In the genomic region with DNA sequence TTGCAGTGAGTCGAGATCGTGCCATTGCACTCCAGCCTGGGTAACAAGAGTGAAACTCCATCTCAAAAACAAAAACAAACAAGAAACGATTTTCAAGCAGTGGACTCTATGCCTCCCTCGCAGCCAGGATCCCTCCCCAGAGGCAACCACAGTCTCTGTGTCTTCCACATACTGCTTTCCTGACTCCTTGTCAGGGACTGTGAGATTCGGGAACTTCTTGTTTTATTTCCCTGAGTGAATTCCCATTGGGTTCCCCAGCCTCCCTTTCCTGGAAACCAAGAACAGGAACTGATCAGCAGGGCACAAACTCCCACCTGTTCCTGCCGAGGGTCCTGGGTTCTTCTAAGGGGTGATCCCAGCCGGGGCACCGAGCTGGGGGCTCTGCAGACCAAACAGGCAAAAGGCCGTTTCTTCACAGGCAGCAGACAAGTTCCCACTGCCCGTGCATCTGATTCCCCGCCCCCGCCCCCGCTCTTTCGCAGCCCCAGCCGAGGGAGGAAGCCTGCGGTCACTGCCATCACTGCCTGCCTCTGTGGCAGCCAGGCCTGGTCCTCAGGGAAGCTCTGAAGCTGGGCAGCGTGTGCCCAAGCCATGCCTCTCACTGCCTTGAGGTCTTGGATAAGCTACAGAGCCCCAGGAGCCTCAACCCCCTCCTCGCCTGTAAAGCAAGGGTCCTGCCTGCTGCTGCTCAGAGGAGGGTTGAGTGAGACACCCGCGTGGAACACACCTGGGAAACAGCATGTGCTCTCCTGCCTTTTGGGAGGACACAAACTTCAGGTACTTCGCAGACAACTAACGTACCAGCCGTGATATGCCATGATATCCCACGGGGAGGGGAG, we compare ENCODE assay signal across 8 cellular contexts. TPM values are rescaled to one million over a fixed set of nuclear protein-coding genes. Genes with fewer than 3 reads are reported as not detected.
A peak's percentile ranks its signal among the peaks of the same experiment; 100 is the strongest.
DNase-seq lines count a peak whose midpoint lies in the region; ATAC-seq and TF ChIP-seq lines count a peak whose summit lies in the region.

No MANE protein-coding gene starts in this region.

- no peaks in the 10 kb centered on the region for H3K9me2 ChIP-seq in GM23338 (ENCODE audit: insufficient read depth)

- no peaks in the 10 kb centered on the region for H3K9me3 Mint-ChIP-seq in GM23338
- no peaks in the 10 kb centered on the region for H3K9me3 Mint-ChIP-seq in dendritic cell treated with granulocyte-macrophage colony-stimulating factor and Interleukin-4, amounts not matched to agents 40 ng/mL and 50 ng/mL, for 4 days

- H3K36me3 Mint-ChIP-seq in GM23338 (ENCODE audit: low read depth): no peaks in the 10 kb centered on the region
- H3K36me3 Mint-ChIP-seq in dendritic cell treated with granulocyte-macrophage colony-stimulating factor and Interleukin-4, amounts not matched to agents 40 ng/mL and 50 ng/mL, for 4 days (ENCODE audit: low read depth): no peaks in the 10 kb centered on the region

- TF ChIP-seq POLR2A in spleen (IDR thresholded peaks at IDR 0.05) (no peak), testis (IDR thresholded peaks at IDR 0.05) (no peak)

- no peaks in the 10 kb centered on the region for H4K20me1 ChIP-seq in GM23338 (replicated peaks; ENCODE audit: insufficient read depth)

- peaks cover 10% of the 10 kb centered on the region; the same call in 1 of the 2 replicates for H3K4me1 ChIP-seq in GM23338 (ENCODE audit: insufficient read depth)
- peaks cover 20 to 69% (median 61%) of the 10 kb centered on the region in 6 donors for H3K4me1 ChIP-seq in spleen
- peaks cover 3% of the 10 kb centered on the region for H3K4me1 ChIP-seq in testis

- H2AFZ ChIP-seq in GM23338: peak overlapping the region; percentile 80

- peaks cover 4% of the 10 kb centered on the region; the same call in 1 of the 2 replicates for H3K27me3 ChIP-seq in GM23338 (ENCODE audit: insufficient read depth)
- peaks cover 0 to 10% (median 0%) of the 10 kb centered on the region in 7 donors for H3K27me3 ChIP-seq in spleen (replicated peaks in 1 of 7)
- H3K27me3 ChIP-seq in testis: no peaks in the 10 kb centered on the region

- H3K36me3 ChIP-seq in GM23338 (ENCODE audit: insufficient read depth): no peaks in the 10 kb centered on the region
- no peaks in the 10 kb centered on the region for H3K36me3 ChIP-seq in spleen
- no peaks in the 10 kb centered on the region for H3K36me3 ChIP-seq in testis (ENCODE audit: low read depth, missing control alignments)

- H3K27ac Mint-ChIP-seq in GM23338: no peak overlapping the region
- peak overlapping the region; percentile 88 for H3K27ac Mint-ChIP-seq in dendritic cell treated with granulocyte-macrophage colony-stimulating factor and Interleukin-4, amounts not matched to agents 40 ng/mL and 50 ng/mL, for 4 days

- DNase-seq in GM23338 (ENCODE audit: low spot score) (peak; percentile 35), T-helper 2 cell (peak in 3 of 5 experiments; percentile 51 to 88 (median 56)), spleen (peak; percentile 94), GM19238 (ENCODE audit: insufficient read length, low spot score) (no peak), NCI-H187 treated with DMSO at 0.1 percent for 48 hours (lab: John Stamatoyannopoulos, UW) (no peak), testis (no peak)

- whole genome bisulfite sequencing in spleen, 5 donors: 9 to 17% (median 12%) methylated on average over 20 to 24 of the region's 24 CpGs
- 40 to 42% methylated on average over 13 to 22 of the region's 24 CpGs for WGBS in testis, 2 donors

- H3F3A ChIP-seq in GM23338 (replicated peaks; ENCODE audit: low read depth): peaks cover 10% of the 10 kb centered on the region; the same call in 1 of the 2 replicates

- H3K27ac ChIP-seq in GM23338 (ENCODE audit: low read depth): 0 out of 2 replicates have a peak overlapping the region, but pooled peaks have one; percentile 72
- peak overlapping the region; percentile 53 to 91 (median 74) for H3K27ac ChIP-seq in spleen
- H3K27ac ChIP-seq in testis: no peak overlapping the region

- H3K4me2 ChIP-seq in GM23338: peak overlapping the region; percentile 71

- intact Hi-C loops in dendritic cell treated with granulocyte-macrophage colony-stimulating factor and Interleukin-4, amounts not matched to agents 40 ng/mL and 50 ng/mL, for 4 days (cut with micrococcal nuclease): no loop called here
- intact Hi-C loops in spleen (cut with DNase I; ENCODE audit: low total_unique reads): no loop called here
- intact Hi-C loops in testis (cut with DNase I; ENCODE audit: low total_unique reads): no loop called here

- H3K4me3 Mint-ChIP-seq in GM23338: peak overlapping the region; percentile 17; the same call in 1 of the 3 replicates
- peak overlapping the region; percentile 55 for H3K4me3 Mint-ChIP-seq in dendritic cell treated with granulocyte-macrophage colony-stimulating factor and Interleukin-4, amounts not matched to agents 40 ng/mL and 50 ng/mL, for 4 days

- H3K79me2 ChIP-seq in GM23338 (replicated peaks; ENCODE audit: insufficient read depth): no peaks in the 10 kb centered on the region

- peak; percentile 14 for ATAC-seq in GM23338
- ATAC-seq in HG03457 (IDR thresholded peaks at IDR 0.05; ENCODE audit: unreplicated experiment): no peak

- TF ChIP-seq CTCF in GM23338 (conservative IDR thresholded peaks at IDR 0.05; ENCODE audit: low read depth in 2 of 2) (no peak), spleen (IDR thresholded peaks at IDR 0.05 in 8 of 11, conservative IDR thresholded peaks at IDR 0.05 in 3 of 11) (no peak), testis (IDR thresholded peaks at IDR 0.05) (no peak)

- H3K9me3 ChIP-seq in spleen: no peaks in the 10 kb centered on the region
- H3K9me3 ChIP-seq in testis: no peaks in the 10 kb centered on the region

- peaks cover 26% of the 10 kb centered on the region for H3K27me3 Mint-ChIP-seq in GM23338 (ENCODE audit: insufficient read depth, low read depth, poor library complexity)
- peaks cover 10% of the 10 kb centered on the region for H3K27me3 Mint-ChIP-seq in dendritic cell treated with granulocyte-macrophage colony-stimulating factor and Interleukin-4, amounts not matched to agents 40 ng/mL and 50 ng/mL, for 4 days

- no peak overlapping the region for H3K4me3 ChIP-seq in GM23338
- peak overlapping the region in 4 of 8 donors; percentile 2 to 52 (median 22) for H3K4me3 ChIP-seq in spleen
- no peak overlapping the region for H3K4me3 ChIP-seq in testis

- peaks cover 20% of the 10 kb centered on the region; the same call in 2 of the 3 replicates for H3K4me1 Mint-ChIP-seq in GM23338
- H3K4me1 Mint-ChIP-seq in dendritic cell treated with granulocyte-macrophage colony-stimulating factor and Interleukin-4, amounts not matched to agents 40 ng/mL and 50 ng/mL, for 4 days (ENCODE audit: low read depth): peaks cover 55% of the 10 kb centered on the region

TF ChIP-seq in GM23338, 12 proteins besides CTCF, POLR2A, EP300 and RAD21 (continues in another document):
- TF ChIP-seq, protein P1, sequence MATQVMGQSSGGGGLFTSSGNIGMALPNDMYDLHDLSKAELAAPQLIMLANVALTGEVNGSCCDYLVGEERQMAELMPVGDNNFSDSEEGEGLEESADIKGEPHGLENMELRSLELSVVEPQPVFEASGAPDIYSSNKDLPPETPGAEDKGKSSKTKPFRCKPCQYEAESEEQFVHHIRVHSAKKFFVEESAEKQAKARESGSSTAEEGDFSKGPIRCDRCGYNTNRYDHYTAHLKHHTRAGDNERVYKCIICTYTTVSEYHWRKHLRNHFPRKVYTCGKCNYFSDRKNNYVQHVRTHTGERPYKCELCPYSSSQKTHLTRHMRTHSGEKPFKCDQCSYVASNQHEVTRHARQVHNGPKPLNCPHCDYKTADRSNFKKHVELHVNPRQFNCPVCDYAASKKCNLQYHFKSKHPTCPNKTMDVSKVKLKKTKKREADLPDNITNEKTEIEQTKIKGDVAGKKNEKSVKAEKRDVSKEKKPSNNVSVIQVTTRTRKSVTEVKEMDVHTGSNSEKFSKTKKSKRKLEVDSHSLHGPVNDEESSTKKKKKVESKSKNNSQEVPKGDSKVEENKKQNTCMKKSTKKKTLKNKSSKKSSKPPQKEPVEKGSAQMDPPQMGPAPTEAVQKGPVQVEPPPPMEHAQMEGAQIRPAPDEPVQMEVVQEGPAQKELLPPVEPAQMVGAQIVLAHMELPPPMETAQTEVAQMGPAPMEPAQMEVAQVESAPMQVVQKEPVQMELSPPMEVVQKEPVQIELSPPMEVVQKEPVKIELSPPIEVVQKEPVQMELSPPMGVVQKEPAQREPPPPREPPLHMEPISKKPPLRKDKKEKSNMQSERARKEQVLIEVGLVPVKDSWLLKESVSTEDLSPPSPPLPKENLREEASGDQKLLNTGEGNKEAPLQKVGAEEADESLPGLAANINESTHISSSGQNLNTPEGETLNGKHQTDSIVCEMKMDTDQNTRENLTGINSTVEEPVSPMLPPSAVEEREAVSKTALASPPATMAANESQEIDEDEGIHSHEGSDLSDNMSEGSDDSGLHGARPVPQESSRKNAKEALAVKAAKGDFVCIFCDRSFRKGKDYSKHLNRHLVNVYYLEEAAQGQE (IDR thresholded peaks at IDR 0.05; ENCODE audit: unreplicated experiment): no peak
- TF ChIP-seq STAT1 (IDR thresholded peaks at IDR 0.05; ENCODE audit: unreplicated experiment): no peak
- TF ChIP-seq POLR2AphosphoS5 (IDR thresholded peaks at IDR 0.05; ENCODE audit: low read depth): no peak

RNA-seq across cellular contexts. Expression of a gene that starts 5.5 kb away (rescaled TPM):
- 56.2 and 70.1 TPM in 2 replicates for total RNA-seq in GM23338 (2014; rRNA removed; shearing (Covaris generic))
- polyA plus RNA-seq in GM23338 (2016; fragmentation: Nextera tagmentation; extraction: Ambion mirVana) (29.6 and 30.4 TPM in 2 replicates), spleen (100 to 1,000 TPM; 145 to 385 (median 371) TPM), testis (ENCODE audit: insufficient read depth, low read depth, low replicate concordance) (24.2 TPM)
- total RNA-seq in spleen (100 to 1,000 TPM; 154 to 249 (median 199) TPM), testis (10 to 100 TPM; 40.7 to 44.5 TPM)

RNA-seq across cellular contexts. Expression of a gene that starts 13.1 kb away (rescaled TPM):
- 114 and 187 TPM in 2 replicates for total RNA-seq in GM23338 (2014; rRNA removed; shearing (Covaris generic))
- polyA plus RNA-seq in GM23338 (2016; fragmentation: Nextera tagmentation; extraction: Ambion mirVana): 32.6 and 36.1 TPM in 2 replicates
- 10 to 100 TPM in 2 of 7 donors, 1 to 10 TPM in 5; 1.5 to 17.2 (median 5.3) TPM for total RNA-seq in spleen
- 1 to 10 TPM in 2 of 3 donors, under 1 TPM in 1; 1.00 to 3.9 (median 2.5) TPM for polyA plus RNA-seq in spleen
- 10 to 100 TPM; 14.9 to 19.1 TPM for total RNA-seq in testis
- polyA plus RNA-seq in testis (ENCODE audit: insufficient read depth, low read depth, low replicate concordance): 11.9 TPM

RNA-seq across cellular contexts. Expression of a gene that starts 21.2 kb away (rescaled TPM):
- total RNA-seq in GM23338 (2014; rRNA removed; shearing (Covaris generic)): 250 and 258 TPM in 2 replicates
- polyA plus RNA-seq in GM23338 (2016; fragmentation: Nextera tagmentation; extraction: Ambion mirVana): 522 and 536 TPM in 2 replicates
- total RNA-seq in spleen: 100 to 1,000 TPM in 3 of 7 donors, 10 to 100 TPM in 4; 84.1 to 112 (median 96.8) TPM
- 100 to 1,000 TPM; 187 to 259 (median 225) TPM for polyA plus RNA-seq in spleen
- total RNA-seq in testis: 10 to 100 TPM; 62.1 to 82.1 TPM
- polyA plus RNA-seq in testis (ENCODE audit: insufficient read depth, low read depth, low replicate concordance): 86.0 TPM

Comparison
In these comparisons a context has a peak if more than half of its experiments do, and no peak if none do; other contexts are left out.
1. DNase-seq: peak in GM23338 (single experiment), T-helper 2 cell (3 of 5) and spleen (single experiment); none in GM19238 (single experiment), NCI-H187 treated with DMSO at 0.1 percent for 48 hours (single experiment) and testis (single experiment).
2. H3K27ac ChIP-seq: peak in GM23338 (single experiment) and spleen (8 of 8); none in testis (0 of 2).